ENCODE assay signal across 8 cellular contexts in genomic region chr3:183634707-183635106, GRCh38. TPM values are rescaled to one million over a fixed set of nuclear protein-coding genes. Genes with fewer than 3 reads are reported as not detected.
DNase-seq lines count a peak whose midpoint lies in the region; ATAC-seq and TF ChIP-seq lines count a peak whose summit lies in the region.

No MANE protein-coding gene starts in this region.

- H3K27me3 Mint-ChIP-seq in GM23338 (ENCODE audit: insufficient read depth, low read depth, poor library complexity) (peaks cover 4% of the 10 kb centered on the region), T-cell (no peaks in the 10 kb centered on the region), glutamatergic neuron (ENCODE audit: unreplicated experiment) (peaks cover 10% of the 10 kb centered on the region)

- H3K27me3 ChIP-seq in GM23338 (ENCODE audit: insufficient read depth) (no peaks in the 10 kb centered on the region), gastrocnemius medialis (no peaks in the 10 kb centered on the region)

- no peak for TF ChIP-seq POLR2A in gastrocnemius medialis (IDR thresholded peaks at IDR 0.05)

- H3K4me2 ChIP-seq in GM23338 = peak overlapping the region; percentile 92

- H3K9me3 ChIP-seq in gastrocnemius medialis = no peaks in the 10 kb centered on the region

- H4K20me1 ChIP-seq in GM23338 (replicated peaks; ENCODE audit: insufficient read depth) = no peaks in the 10 kb centered on the region; the same call in 1 of the 2 replicates

- H3F3A ChIP-seq in GM23338 (replicated peaks; ENCODE audit: low read depth) = no peaks in the 10 kb centered on the region

- H3K9me3 Mint-ChIP-seq in GM23338 = no peaks in the 10 kb centered on the region
- no peaks in the 10 kb centered on the region for H3K9me3 Mint-ChIP-seq in T-cell
- peaks cover 17% of the 10 kb centered on the region for H3K9me3 Mint-ChIP-seq in glutamatergic neuron (ENCODE audit: unreplicated experiment)

- peak overlapping the region; percentile 77 for H3K4me3 ChIP-seq in GM23338
- peak overlapping the region; percentile 95 to 99 (median 98) for H3K4me3 ChIP-seq in gastrocnemius medialis

- H3K79me2 ChIP-seq in GM23338 (replicated peaks; ENCODE audit: insufficient read depth) = peaks cover 20% of the 10 kb centered on the region

- TF ChIP-seq CTCF in GM23338 (conservative IDR thresholded peaks at IDR 0.05; ENCODE audit: low read depth in 2 of 2) = no peak
- TF ChIP-seq CTCF in glutamatergic neuron (IDR thresholded peaks at IDR 0.05; ENCODE audit: partially characterized antibody, unreplicated experiment) = no peak
- TF ChIP-seq CTCF in gastrocnemius medialis (IDR thresholded peaks at IDR 0.05 in 4 of 5, conservative IDR thresholded peaks at IDR 0.05 in 1 of 5) = no peak

- ATAC-seq in GM23338 = no peak
- ATAC-seq in T-cell (replicated peaks in 1 of 4) = no peak
- ATAC-seq in gastrocnemius medialis = no peak
- no peak for ATAC-seq in GM18858 (IDR thresholded peaks at IDR 0.05; ENCODE audit: unreplicated experiment)

- CTCF ChIA-PET in T-cell (lab: Charles Lee) = interaction anchor here in 1 of 2 donors (0.5 to 1.4 kb wide), 5 partner anchors 27 to 225 kb away, joined by 3 to 6 read pairs (median 3); partner anchors contain the start of gene YEATS2

- H3K4me1 ChIP-seq in GM23338 (ENCODE audit: insufficient read depth) (peaks cover 3% of the 10 kb centered on the region; the same call in 1 of the 2 replicates), gastrocnemius medialis (peaks cover 30 to 32% of the 10 kb centered on the region in 2 donors)

- H3K4me3 Mint-ChIP-seq in GM23338 (peak overlapping the region; percentile 85), T-cell (peak overlapping the region; percentile 91 to 92 (median 91)), glutamatergic neuron (ENCODE audit: unreplicated experiment) (peak overlapping the region; percentile 88)

- H3K36me3 Mint-ChIP-seq in GM23338 (ENCODE audit: low read depth) = no peaks in the 10 kb centered on the region; the same call in 2 of the 3 replicates
- H3K36me3 Mint-ChIP-seq in T-cell = no peaks in the 10 kb centered on the region
- H3K36me3 Mint-ChIP-seq in glutamatergic neuron (ENCODE audit: unreplicated experiment) = no peaks in the 10 kb centered on the region

- no peak for DNase-seq in GM23338 (ENCODE audit: low spot score)
- DNase-seq in T-cell = no peak
- no peak for DNase-seq in glutamatergic neuron
- DNase-seq in gastrocnemius medialis = no peak
- DNase-seq in SIG-M5 treated with dmso at 0.1 percent for 504 hours (lab: John Stamatoyannopoulos, UW; ENCODE audit: unreplicated experiment) = no peak
- DNase-seq in iPS-NIHi11 (ENCODE audit: low spot score) = no peak
- DNase-seq in amniotic stem cell (lab: John Stamatoyannopoulos, UW) = no peak

- POLR2A ChIA-PET in T-cell (lab: Charles Lee) = interaction anchor here (0.6 to 0.7 kb wide), 5 partner anchors 28 to 1582 kb away, joined by 3 to 6 read pairs (median 4); no protein-coding TSS in a partner anchor

- intact Hi-C loops in gastrocnemius medialis (cut with DNase I; ENCODE audit: low total_unique reads) = loop anchor here (5.0 to 10.0 kb wide), 8 partner anchors 147 to 1180 kb away; partner anchors contain the start of genes ABCC5, ATP11B, B3GNT5 and DVL3

- in situ Hi-C loops in gastrocnemius medialis (cut with MboI; ENCODE audit: low sequenced_read_pairs in 4 of 4) = no loop called here

- H3K27ac ChIP-seq in GM23338 (ENCODE audit: low read depth) (no peak overlapping the region; the same call in 1 of the 2 replicates), gastrocnemius medialis (peak overlapping the region; percentile 99 to 100 (median 100))

- no peaks in the 10 kb centered on the region for H3K9me2 ChIP-seq in GM23338 (ENCODE audit: insufficient read depth)

- H2AFZ ChIP-seq in GM23338 = peak overlapping the region; percentile 80

- no peak overlapping the region for H3K27ac Mint-ChIP-seq in GM23338
- H3K27ac Mint-ChIP-seq in T-cell = peak overlapping the region; percentile 92 to 93
- H3K27ac Mint-ChIP-seq in glutamatergic neuron (ENCODE audit: unreplicated experiment) = peak overlapping the region; percentile 68

- peaks cover 8% of the 10 kb centered on the region; the same call in 2 of the 3 replicates for H3K4me1 Mint-ChIP-seq in GM23338
- peaks cover 29 to 33% (median 32%) of the 10 kb centered on the region in 3 donors for H3K4me1 Mint-ChIP-seq in T-cell
- peaks cover 13% of the 10 kb centered on the region for H3K4me1 Mint-ChIP-seq in glutamatergic neuron (ENCODE audit: low read depth, unreplicated experiment)

- no peaks in the 10 kb centered on the region for H3K36me3 ChIP-seq in GM23338 (ENCODE audit: insufficient read depth)
- H3K36me3 ChIP-seq in gastrocnemius medialis = no peaks in the 10 kb centered on the region

TF ChIP-seq in GM23338, 12 proteins besides CTCF, POLR2A, EP300 and RAD21 (continues in another document):
- TF ChIP-seq ETS1 (IDR thresholded peaks at IDR 0.05) (no peak), ZNF114 (CRISPR knock-in tag; IDR thresholded peaks at IDR 0.05) (no peak), REST (IDR thresholded peaks at IDR 0.05; ENCODE audit: unreplicated experiment) (no peak), NANOG (IDR thresholded peaks at IDR 0.05; ENCODE audit: borderline replicate concordance) (no peak), CREB1 (CRISPR knock-in tag; IDR thresholded peaks at IDR 0.05; ENCODE audit: low read depth) (no peak), EZH2 (IDR thresholded peaks at IDR 0.05; ENCODE audit: low read depth, unreplicated experiment) (no peak)

RNA-seq across cellular contexts. Expression of gene KLHL24, which starts 0.7 kb away (rescaled TPM):
- total RNA-seq in GM23338 (2014; rRNA removed; shearing (Covaris generic)) = 31.8 and 51.0 TPM in 2 replicates
- 5.9 and 8.2 TPM in 2 replicates for polyA plus RNA-seq in GM23338 (2016; fragmentation: Nextera tagmentation; extraction: Ambion mirVana)
- 100 to 1,000 TPM in 3 of 5 donors, 10 to 100 TPM in 2; 83.3 to 145 (median 101) TPM for total RNA-seq in T-cell
- 152 TPM for total RNA-seq in glutamatergic neuron (ENCODE audit: unreplicated experiment)
- total RNA-seq in gastrocnemius medialis = 100 to 1,000 TPM; 118 to 301 (median 222) TPM
